1 cellular context compared by ENCODE assay signal in the genomic region with DNA sequence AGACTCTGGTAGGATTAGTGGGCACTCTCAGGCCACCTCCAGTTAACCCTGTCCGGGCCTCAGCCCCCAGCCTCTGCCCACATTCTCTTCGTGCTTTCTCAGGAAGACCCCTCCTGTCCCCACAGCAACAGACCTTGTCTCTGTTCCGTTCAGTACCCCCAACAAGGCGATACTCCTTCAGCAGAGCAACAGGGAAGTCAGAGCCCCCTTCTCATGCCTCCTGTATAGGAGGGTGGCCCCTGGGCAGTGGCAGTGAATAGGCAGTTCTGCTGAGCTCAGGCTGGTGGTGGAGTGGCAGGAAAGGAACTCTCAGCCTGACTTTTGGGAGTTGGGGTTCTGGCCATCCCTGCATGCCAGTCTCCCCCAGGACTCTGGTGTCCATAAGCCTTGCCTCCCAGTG.
TF ChIP-seq lines count a peak whose summit lies in the region.

No MANE protein-coding gene starts in this region.

TF ChIP-seq in HCT116, 20 proteins besides CTCF, POLR2A, EP300 and RAD21:
- TF ChIP-seq ZFX (IDR thresholded peaks at IDR 0.05) (no peak), CBX3 (IDR thresholded peaks at IDR 0.05; ENCODE audit: low read depth) (no peak), FOSL1 (IDR thresholded peaks at IDR 0.05; ENCODE audit: low read depth) (no peak), TCF7L2 (IDR thresholded peaks at IDR 0.05; ENCODE audit: borderline replicate concordance, extremely low read depth, insufficient read depth, insufficient read length) (no peak), JUND (IDR thresholded peaks at IDR 0.05) (no peak), ELF1 (IDR thresholded peaks at IDR 0.05; ENCODE audit: borderline replicate concordance, low read depth) (no peak), SRF (IDR thresholded peaks at IDR 0.05; ENCODE audit: low read depth) (no peak), POLR2AphosphoS5 (IDR thresholded peaks at IDR 0.05; ENCODE audit: low read depth, low read length) (no peak), ZNF274 (IDR thresholded peaks at IDR 0.05; ENCODE audit: low read depth, low read length) (no peak), MAX (IDR thresholded peaks at IDR 0.05) (no peak)
